In genomic region chr12:69575346-69575745, GRCh38 we compare ENCODE assay signal across 14 cellular contexts. TPM values are rescaled to one million over a fixed set of nuclear protein-coding genes. Genes with fewer than 3 reads are reported as not detected.
DNase-seq lines count a peak whose midpoint lies in the region; ATAC-seq and TF ChIP-seq lines count a peak whose summit lies in the region.
"Had no signal": no experiment of that assay in that cellular context is flagged by ENCODE, and none has a peak within 500 bp of the region (broad histone marks: within the 10 kb centered on the region; RNA-seq: fewer than 3 reads in every experiment).

No MANE protein-coding gene starts in this region.

- H3K56ac ChIP-seq in IMR-90 (ENCODE audit: extremely low read depth, insufficient read depth, low read length): no peak overlapping the region

- peaks cover 26% of the 10 kb centered on the region for H3K36me3 Mint-ChIP-seq in chondrocyte (ENCODE audit: low read depth)

- POLR2A ChIA-PET in SK-N-SH (lab: Yijun Ruan, JAX): no interaction called here
- POLR2A ChIA-PET in IMR-90 (lab: Charles Lee; ENCODE audit: unreplicated experiment): no interaction called here

- H3K79me2 ChIP-seq in SK-N-SH (ENCODE audit: insufficient read depth): peaks cover 10% of the 10 kb centered on the region

- H3K18ac ChIP-seq in IMR-90 (ENCODE audit: low read depth, low read length): no peak overlapping the region

- H2BK20ac ChIP-seq in IMR-90 (ENCODE audit: low read depth, low read length): no peak overlapping the region

- H3K9ac ChIP-seq in SK-N-SH (no peak overlapping the region), IMR-90 (ENCODE audit: low read depth, low read length) (peak overlapping the region; percentile 16; the same call in 1 of the 2 replicates)
- H3K9ac ChIP-seq: BLaER1 treated with 17β-estradiol and CSF1 and Interleukin-3, amounts not matched to agents 10 nM and 100 nM had no signal

- H4K8ac ChIP-seq in IMR-90 (ENCODE audit: low read depth in 2 of 2, low read length in 2 of 2): no peak overlapping the region

- peak overlapping the region; percentile 49 for H3K27ac Mint-ChIP-seq in chondrocyte (ENCODE audit: unreplicated experiment)
- H3K27ac Mint-ChIP-seq: CD4-positive, CD25-positive, alpha-beta regulatory T cell had no signal

- no peak for TF ChIP-seq RAD21 in SK-N-SH (IDR thresholded peaks at IDR 0.05; ENCODE audit: low read length)
- TF ChIP-seq RAD21 in IMR-90 (IDR thresholded peaks at IDR 0.05; ENCODE audit: low read length): no peak

- H3K14ac ChIP-seq in IMR-90 (replicated peaks; ENCODE audit: low read depth, low read length): no peak overlapping the region

- H2AFZ ChIP-seq in SK-N-SH (ENCODE audit: low read depth) (no peak overlapping the region), IMR-90 (replicated peaks; ENCODE audit: low read length, poor library complexity) (no peak overlapping the region)

- H3K4me3 ChIP-seq in SK-N-SH (ENCODE audit: low read depth in 2 of 2, low read length in 1 of 2): no peak overlapping the region
- H3K4me3 ChIP-seq in IMR-90 (ENCODE audit: insufficient read depth, low read depth, low read length): no peak overlapping the region
- H3K4me3 ChIP-seq in lower lobe of right lung: no peak overlapping the region
- H3K4me3 ChIP-seq: BLaER1 treated with 17β-estradiol and CSF1 and Interleukin-3, amounts not matched to agents 10 nM and 100 nM had no signal

- no peaks in the 10 kb centered on the region for H3K9me2 ChIP-seq in SK-N-SH

- no peak for TF ChIP-seq EP300 in SK-N-SH (IDR thresholded peaks at IDR 0.05; ENCODE audit: borderline replicate concordance in 1 of 2, low read depth in 1 of 2, low read length in 1 of 2)

- WGBS in SK-N-SH (ENCODE audit: low lambda C conversion rate): 74% methylated on average over 3 of the region's 3 CpGs
- WGBS in IMR-90 (ENCODE audit: extremely low coverage in 2 of 2, insufficient read length in 1 of 2), 2 experiments: no CpG with 5 or more reads among the region's 3 CpGs

- H3K9me3 Mint-ChIP-seq in chondrocyte (ENCODE audit: low read depth): no peaks in the 10 kb centered on the region

- intact Hi-C loops in IMR-90 (cut with micrococcal nuclease): loop anchor here (10.0 kb wide), 1 partner anchor 421 kb away; no protein-coding TSS in a partner anchor
- intact Hi-C loops in lower lobe of right lung (cut with DNase I): no loop called here

- no TSS peak for BruUV-seq in IMR-90 (replicated peaks; lab: Mats Ljungman, UMichigan)

- H2BK5ac ChIP-seq in IMR-90 (ENCODE audit: low read depth, low read length, poor library complexity, severe bottlenecking): no peak overlapping the region

- H3K36me3 ChIP-seq in SK-N-SH (replicated peaks in 1 of 2; ENCODE audit: control insufficient read depth in 1 of 2, insufficient read depth in 2 of 2, low read length in 1 of 2) (peaks cover 55 to 71% of the 10 kb centered on the region in 2 experiments), IMR-90 (ENCODE audit: control insufficient read depth, insufficient read depth, low read length) (peaks cover 26% of the 10 kb centered on the region), lower lobe of right lung (peaks cover 59% of the 10 kb centered on the region)

- no peak overlapping the region for H4K91ac ChIP-seq in IMR-90 (ENCODE audit: insufficient read depth, low read depth, low read length)

- no peak overlapping the region for H2AK5ac ChIP-seq in IMR-90 (ENCODE audit: low read depth, low read length)

- H3K27me3 ChIP-seq in SK-N-SH (ENCODE audit: insufficient read depth) (no peaks in the 10 kb centered on the region), IMR-90 (ENCODE audit: control insufficient read depth, insufficient read depth, low read length) (no peaks in the 10 kb centered on the region), lower lobe of right lung (ENCODE audit: low read depth) (no peaks in the 10 kb centered on the region)
- H3K27me3 ChIP-seq: BLaER1 treated with 17β-estradiol and CSF1 and Interleukin-3, amounts not matched to agents 10 nM and 100 nM had no signal

- TF ChIP-seq CTCF in SK-N-SH (IDR thresholded peaks at IDR 0.05): no peak
- TF ChIP-seq CTCF in IMR-90 (conservative IDR thresholded peaks at IDR 0.05; ENCODE audit: low read depth, low read length): no peak
- TF ChIP-seq CTCF in chondrocyte (IDR thresholded peaks at IDR 0.05): no peak
- no peak for TF ChIP-seq CTCF in lower lobe of right lung (IDR thresholded peaks at IDR 0.05)

- no peak for TF ChIP-seq POLR2A in IMR-90 (IDR thresholded peaks at IDR 0.05; ENCODE audit: low read depth, low read length)

- H4K5ac ChIP-seq in IMR-90 (ENCODE audit: low read depth, low read length): no peak overlapping the region

- H2BK15ac ChIP-seq in IMR-90 (ENCODE audit: low read depth, low read length): no peak overlapping the region

- no peak overlapping the region for H3K27ac ChIP-seq in SK-N-SH (ENCODE audit: low read depth in 2 of 2, low read length in 1 of 2)
- peak overlapping the region; percentile 29; the same call in 1 of the 2 replicates for H3K27ac ChIP-seq in IMR-90 (ENCODE audit: insufficient read depth, low read length)
- no peak overlapping the region for H3K27ac ChIP-seq in lower lobe of right lung
- H3K27ac ChIP-seq: BLaER1 treated with 17β-estradiol and CSF1 and Interleukin-3, amounts not matched to agents 10 nM and 100 nM had no signal

- H3K4me2 ChIP-seq in SK-N-SH (no peak overlapping the region), IMR-90 (ENCODE audit: low read depth, low read length) (no peak overlapping the region)
- H3K4me2 ChIP-seq: BLaER1 treated with 17β-estradiol and CSF1 and Interleukin-3, amounts not matched to agents 10 nM and 100 nM had no signal

- no peak overlapping the region for H3K4ac ChIP-seq in IMR-90 (ENCODE audit: low read depth, low read length)

- ATAC-seq in SK-N-SH treated with all-trans-retinoic acid at 6 μM for 48 hours (peak; percentile 54), IMR-90 (ENCODE audit: low read depth) (no peak), lower lobe of right lung (no peak)

- peaks cover 7% of the 10 kb centered on the region for H3F3A ChIP-seq in SK-N-SH (replicated peaks; ENCODE audit: insufficient read depth)

- peaks cover 12 to 17% of the 10 kb centered on the region in 2 experiments for H3K79me1 ChIP-seq in IMR-90 (ENCODE audit: low read depth in 1 of 2, low read length in 2 of 2)

- no peaks in the 10 kb centered on the region for H3K27me3 Mint-ChIP-seq in chondrocyte (ENCODE audit: low read depth)
- H3K27me3 Mint-ChIP-seq: CD4-positive, CD25-positive, alpha-beta regulatory T cell had no signal

- no peaks in the 10 kb centered on the region; a peak in 2 of 4 replicates for H3K4me1 ChIP-seq in SK-N-SH (ENCODE audit: control insufficient read depth in 1 of 2, insufficient read depth in 2 of 2, low read depth in 1 of 2, low read length in 1 of 2)
- peaks cover 2% of the 10 kb centered on the region; the same call in 1 of the 2 replicates for H3K4me1 ChIP-seq in IMR-90 (ENCODE audit: control insufficient read depth, insufficient read depth, low read length)
- H3K4me1 ChIP-seq in lower lobe of right lung: no peaks in the 10 kb centered on the region

- dilution Hi-C loops in IMR-90 (cut with HindIII; ENCODE audit: low sequenced_read_pairs, unreplicated experiment): no loop called here

- DNase-seq in SK-N-SH: no peak
- peak; percentile 57 for DNase-seq in IMR-90
- no peak for DNase-seq in chondrocyte (ENCODE audit: low spot score)
- DNase-seq in HK-2 (ENCODE audit: unreplicated experiment): no peak
- DNase-seq in SW480 (ENCODE audit: low spot score): no peak
- DNase-seq in lower lobe of right lung: no peak
- no peak for DNase-seq in NCI-H1048 (lab: John Stamatoyannopoulos, UW)
- DNase-seq: 8988T; CD4-positive, CD25-positive, alpha-beta regulatory T cell; DMS53; H7 had no signal

- H2AK9ac ChIP-seq in IMR-90 (replicated peaks; ENCODE audit: low read depth, low read length, poor library complexity): no peak overlapping the region

- H4K20me1 ChIP-seq in SK-N-SH (ENCODE audit: insufficient read depth) (no peaks in the 10 kb centered on the region), IMR-90 (ENCODE audit: insufficient read depth, low read length) (peaks cover 3% of the 10 kb centered on the region; the same call in 1 of the 2 replicates)

- CTCF ChIA-PET in SK-N-SH (lab: Yijun Ruan, JAX) (interaction anchor here (1.0 to 1.7 kb wide), 2 partner anchors 10 to 11 kb away, joined by 3 to 5 read pairs; no protein-coding TSS in a partner anchor), IMR-90 (lab: Yijun Ruan, JAX) (interaction anchor here (0.6 kb wide), 1 partner anchor 187 kb away, joined by 3 read pairs; no protein-coding TSS in a partner anchor)

- peaks cover 5% of the 10 kb centered on the region; the same call in 1 of the 2 replicates for H3K9me1 ChIP-seq in IMR-90 (ENCODE audit: insufficient read depth, low read length)

- H2BK120ac ChIP-seq in IMR-90 (ENCODE audit: low read depth, low read length): no peak overlapping the region

- no peak overlapping the region for H3K4me3 Mint-ChIP-seq in chondrocyte (ENCODE audit: unreplicated experiment)
- H3K4me3 Mint-ChIP-seq: CD4-positive, CD25-positive, alpha-beta regulatory T cell had no signal

- H3K23ac ChIP-seq in IMR-90 (ENCODE audit: low read depth, low read length): 0 out of 2 replicates have a peak overlapping the region, but pooled peaks have one; percentile 35

- H3K9me3 ChIP-seq in SK-N-SH (no peaks in the 10 kb centered on the region), IMR-90 (ENCODE audit: control insufficient read depth, insufficient read depth, low read length) (no peaks in the 10 kb centered on the region), lower lobe of right lung (no peaks in the 10 kb centered on the region)
- H3K9me3 ChIP-seq: BLaER1 treated with 17β-estradiol and CSF1 and Interleukin-3, amounts not matched to agents 10 nM and 100 nM had no signal

- in situ Hi-C loops in IMR-90 (cut with MboI; ENCODE audit: low sequenced_read_pairs): loop anchor here (10.0 to 25.0 kb wide), 2 partner anchors 101 to 738 kb away; partner anchors contain the start of gene FRS2

- peaks cover 8% of the 10 kb centered on the region for H3K4me1 Mint-ChIP-seq in chondrocyte (ENCODE audit: low read depth)

RNA-seq across cellular contexts. Expression of gene CCT2, which starts 9.9 kb away (rescaled TPM):
- 181 and 242 TPM in 2 replicates for polyA plus RNA-seq in SK-N-SH (2012; rRNA removed)
- 203 and 218 TPM in 2 replicates for polyA plus RNA-seq in SK-N-SH (2012; cell fraction: cytosol; rRNA removed)
- 169 and 298 TPM in 2 replicates for polyA plus RNA-seq in SK-N-SH (2012; cell fraction: nucleus; rRNA removed)
- 565 and 651 TPM in 2 replicates for total RNA-seq in IMR-90 (2012; rRNA removed)
- 194 TPM in 2 replicates for polyA plus RNA-seq in IMR-90 (2012; rRNA removed)
- polyA plus RNA-seq in IMR-90 (2012; cell fraction: cytosol; rRNA removed): 43.5 and 76.5 TPM in 2 replicates
- polyA plus RNA-seq in IMR-90 (2012; cell fraction: nucleus; rRNA removed; ENCODE audit: low replicate concordance): 37.1 and 186 TPM in 2 replicates
- total RNA-seq in chondrocyte: 142 to 163 TPM (median 150 TPM) in 3 replicates
- total RNA-seq in lower lobe of right lung: 81.4 TPM

RNA-seq across cellular contexts. Expression of gene LRRC10, which starts 35.4 kb away (rescaled TPM):
- polyA plus RNA-seq in SK-N-SH (2012; rRNA removed) (not detected in 2 replicates), IMR-90 (2012; rRNA removed) (not detected in 2 replicates)
- not detected in 2 replicates for polyA plus RNA-seq in SK-N-SH (2012; cell fraction: cytosol; rRNA removed)
- not detected in 2 replicates for polyA plus RNA-seq in SK-N-SH (2012; cell fraction: nucleus; rRNA removed)
- total RNA-seq in IMR-90 (2012; rRNA removed) (not detected in 2 replicates), chondrocyte (not detected in 3 replicates), lower lobe of right lung (not detected)
- not detected in 2 replicates for polyA plus RNA-seq in IMR-90 (2012; cell fraction: cytosol; rRNA removed)
- not detected in 2 replicates for polyA plus RNA-seq in IMR-90 (2012; cell fraction: nucleus; rRNA removed; ENCODE audit: low replicate concordance)
- total RNA-seq: CD4-positive, CD25-positive, alpha-beta regulatory T cell; H7; HT1080 had no signal
- polyA plus RNA-seq: CD4-positive, CD25-positive, alpha-beta regulatory T cell had no signal
